In the genomic region with DNA sequence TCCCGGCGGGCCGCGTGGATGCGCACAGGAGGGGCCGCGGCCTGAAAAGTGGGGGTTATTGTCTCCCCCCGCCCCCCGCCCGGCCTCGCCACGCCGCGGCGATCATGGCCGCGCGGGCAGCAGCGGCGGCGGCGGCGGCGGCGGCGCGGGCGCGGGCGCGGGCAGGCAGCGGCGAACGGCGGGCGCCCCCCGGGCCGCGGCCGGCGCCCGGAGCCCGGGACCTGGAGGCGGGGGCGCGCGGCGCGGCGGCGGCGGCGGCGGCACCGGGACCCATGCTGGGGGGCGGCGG, we compare ENCODE assay signal across 8 cellular contexts. TPM values are rescaled to one million over a fixed set of nuclear protein-coding genes. Genes with fewer than 3 reads are reported as not detected.
A peak's percentile ranks its signal among the peaks of the same experiment; 100 is the strongest.
DNase-seq lines count a peak whose midpoint lies in the region; FAIRE-seq and TF ChIP-seq lines count a peak whose summit lies in the region.

No MANE protein-coding gene starts in this region.

- H3K9me3 ChIP-seq in cardiac muscle cell (ENCODE audit: low read depth) (no peaks in the 10 kb centered on the region), liver (ENCODE audit: control insufficient read depth in 4 of 4, low read length in 3 of 4) (no peaks in the 10 kb centered on the region)

- intact Hi-C loops in cardiac septum (cut with DNase I) = loop anchor here (5.0 to 10.0 kb wide), 2 partner anchors 55 to 213 kb away; no protein-coding TSS in a partner anchor

- no peaks in the 10 kb centered on the region for H3K36me3 ChIP-seq in cardiac muscle cell
- no peaks in the 10 kb centered on the region for H3K36me3 ChIP-seq in liver (ENCODE audit: control insufficient read depth in 4 of 4, insufficient read depth in 3 of 4, low read depth in 1 of 4, low read length in 3 of 4)

- H3K9ac ChIP-seq in liver (ENCODE audit: low read depth in 1 of 2, low read length in 2 of 2) = no peak overlapping the region

- 0 to 1% (median 0%) methylated on average over 13 to 52 of the region's 57 CpGs for WGBS in adipose tissue, 3 donors
- under 1% methylated on average over 57 of the region's 57 CpGs for WGBS in liver

- no peaks in the 10 kb centered on the region for H3K27me3 ChIP-seq in cardiac muscle cell
- H3K27me3 ChIP-seq in liver (ENCODE audit: control insufficient read depth in 4 of 4, insufficient read depth in 4 of 4, low read length in 3 of 4) = no peaks in the 10 kb centered on the region

- no peak for FAIRE-seq in urothelium cell line (lab: Jason Lieb, UNC)

- peaks cover 29% of the 10 kb centered on the region for H3K4me1 ChIP-seq in cardiac muscle cell (ENCODE audit: low read depth)
- peaks cover 1 to 31% (median 18%) of the 10 kb centered on the region in 4 donors for H3K4me1 ChIP-seq in liver (ENCODE audit: control insufficient read depth in 4 of 4, insufficient read depth in 4 of 4, low read length in 3 of 4)

- H3K4me3 ChIP-seq in cardiac muscle cell (peak overlapping the region; percentile 97), liver (ENCODE audit: low read depth in 1 of 3, low read length in 3 of 3) (peak overlapping the region; percentile 77 to 99 (median 88))

- DNase-seq in cardiac muscle cell (ENCODE audit: low read depth in 1 of 2, low spot score in 1 of 2) = no peak
- DNase-seq in cardiac septum (ENCODE audit: low spot score) = no peak
- DNase-seq in urothelium cell line (ENCODE audit: low spot score) = peak; percentile 76
- DNase-seq in SW 1271 (lab: John Stamatoyannopoulos, UW) = no peak
- DNase-seq in SK-N-DZ (ENCODE audit: low spot score) = no peak
- no peak for DNase-seq in GM20000 (ENCODE audit: low spot score)

- no peak for TF ChIP-seq RAD21 in liver (IDR thresholded peaks at IDR 0.05)

- no peak for TF ChIP-seq CTCF in cardiac muscle cell (IDR thresholded peaks at IDR 0.05; ENCODE audit: low read depth, low read length)
- no peak for TF ChIP-seq CTCF in liver (IDR thresholded peaks at IDR 0.05; ENCODE audit: low read depth, low read length, missing input control)
- TF ChIP-seq CTCF in GM20000 (IDR thresholded peaks at IDR 0.05; ENCODE audit: extremely low read depth, missing control alignments) = no peak

- H3K27ac ChIP-seq in cardiac muscle cell (peak overlapping the region; percentile 99), adipose tissue (ENCODE audit: low read depth, low read length) (peak overlapping the region; percentile 81), liver (ENCODE audit: low read depth in 1 of 2, low read length in 2 of 2) (peak overlapping the region; percentile 98)

TF ChIP-seq in liver, 16 proteins besides CTCF, POLR2A, EP300 and RAD21:
- TF ChIP-seq SP1 (IDR thresholded peaks at IDR 0.05) = no peak
- no peak for TF ChIP-seq FOXA2 (IDR thresholded peaks at IDR 0.05)
- no peak for TF ChIP-seq FOXA1 (IDR thresholded peaks at IDR 0.05)
- no peak for TF ChIP-seq HNF4G (IDR thresholded peaks at IDR 0.05)
- no peak for TF ChIP-seq RXRA (IDR thresholded peaks at IDR 0.05)
- TF ChIP-seq, protein P1, sequence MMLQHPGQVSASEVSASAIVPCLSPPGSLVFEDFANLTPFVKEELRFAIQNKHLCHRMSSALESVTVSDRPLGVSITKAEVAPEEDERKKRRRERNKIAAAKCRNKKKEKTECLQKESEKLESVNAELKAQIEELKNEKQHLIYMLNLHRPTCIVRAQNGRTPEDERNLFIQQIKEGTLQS (IDR thresholded peaks at IDR 0.05) = no peak
- no peak for TF ChIP-seq NR2F2 (IDR thresholded peaks at IDR 0.05)
- no peak for TF ChIP-seq HNF4A (conservative IDR thresholded peaks at IDR 0.05)
- TF ChIP-seq TAF1 (conservative IDR thresholded peaks at IDR 0.05) = no peak
- TF ChIP-seq, protein P2, sequence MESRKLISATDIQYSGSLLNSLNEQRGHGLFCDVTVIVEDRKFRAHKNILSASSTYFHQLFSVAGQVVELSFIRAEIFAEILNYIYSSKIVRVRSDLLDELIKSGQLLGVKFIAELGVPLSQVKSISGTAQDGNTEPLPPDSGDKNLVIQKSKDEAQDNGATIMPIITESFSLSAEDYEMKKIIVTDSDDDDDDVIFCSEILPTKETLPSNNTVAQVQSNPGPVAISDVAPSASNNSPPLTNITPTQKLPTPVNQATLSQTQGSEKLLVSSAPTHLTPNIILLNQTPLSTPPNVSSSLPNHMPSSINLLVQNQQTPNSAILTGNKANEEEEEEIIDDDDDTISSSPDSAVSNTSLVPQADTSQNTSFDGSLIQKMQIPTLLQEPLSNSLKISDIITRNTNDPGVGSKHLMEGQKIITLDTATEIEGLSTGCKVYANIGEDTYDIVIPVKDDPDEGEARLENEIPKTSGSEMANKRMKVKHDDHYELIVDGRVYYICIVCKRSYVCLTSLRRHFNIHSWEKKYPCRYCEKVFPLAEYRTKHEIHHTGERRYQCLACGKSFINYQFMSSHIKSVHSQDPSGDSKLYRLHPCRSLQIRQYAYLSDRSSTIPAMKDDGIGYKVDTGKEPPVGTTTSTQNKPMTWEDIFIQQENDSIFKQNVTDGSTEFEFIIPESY (IDR thresholded peaks at IDR 0.05) = no peak
- no peak for TF ChIP-seq GABPA (IDR thresholded peaks at IDR 0.05 in 1 of 2, conservative IDR thresholded peaks at IDR 0.05 in 1 of 2)
- no peak for TF ChIP-seq YY1 (IDR thresholded peaks at IDR 0.05)
- no peak for TF ChIP-seq EGR1 (IDR thresholded peaks at IDR 0.05; ENCODE audit: low read depth in 2 of 2)
- no peak for TF ChIP-seq JUND (IDR thresholded peaks at IDR 0.05)
- TF ChIP-seq, protein P3, sequence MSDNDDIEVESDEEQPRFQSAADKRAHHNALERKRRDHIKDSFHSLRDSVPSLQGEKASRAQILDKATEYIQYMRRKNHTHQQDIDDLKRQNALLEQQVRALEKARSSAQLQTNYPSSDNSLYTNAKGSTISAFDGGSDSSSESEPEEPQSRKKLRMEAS (IDR thresholded peaks at IDR 0.05) = no peak
- TF ChIP-seq, protein P4, sequence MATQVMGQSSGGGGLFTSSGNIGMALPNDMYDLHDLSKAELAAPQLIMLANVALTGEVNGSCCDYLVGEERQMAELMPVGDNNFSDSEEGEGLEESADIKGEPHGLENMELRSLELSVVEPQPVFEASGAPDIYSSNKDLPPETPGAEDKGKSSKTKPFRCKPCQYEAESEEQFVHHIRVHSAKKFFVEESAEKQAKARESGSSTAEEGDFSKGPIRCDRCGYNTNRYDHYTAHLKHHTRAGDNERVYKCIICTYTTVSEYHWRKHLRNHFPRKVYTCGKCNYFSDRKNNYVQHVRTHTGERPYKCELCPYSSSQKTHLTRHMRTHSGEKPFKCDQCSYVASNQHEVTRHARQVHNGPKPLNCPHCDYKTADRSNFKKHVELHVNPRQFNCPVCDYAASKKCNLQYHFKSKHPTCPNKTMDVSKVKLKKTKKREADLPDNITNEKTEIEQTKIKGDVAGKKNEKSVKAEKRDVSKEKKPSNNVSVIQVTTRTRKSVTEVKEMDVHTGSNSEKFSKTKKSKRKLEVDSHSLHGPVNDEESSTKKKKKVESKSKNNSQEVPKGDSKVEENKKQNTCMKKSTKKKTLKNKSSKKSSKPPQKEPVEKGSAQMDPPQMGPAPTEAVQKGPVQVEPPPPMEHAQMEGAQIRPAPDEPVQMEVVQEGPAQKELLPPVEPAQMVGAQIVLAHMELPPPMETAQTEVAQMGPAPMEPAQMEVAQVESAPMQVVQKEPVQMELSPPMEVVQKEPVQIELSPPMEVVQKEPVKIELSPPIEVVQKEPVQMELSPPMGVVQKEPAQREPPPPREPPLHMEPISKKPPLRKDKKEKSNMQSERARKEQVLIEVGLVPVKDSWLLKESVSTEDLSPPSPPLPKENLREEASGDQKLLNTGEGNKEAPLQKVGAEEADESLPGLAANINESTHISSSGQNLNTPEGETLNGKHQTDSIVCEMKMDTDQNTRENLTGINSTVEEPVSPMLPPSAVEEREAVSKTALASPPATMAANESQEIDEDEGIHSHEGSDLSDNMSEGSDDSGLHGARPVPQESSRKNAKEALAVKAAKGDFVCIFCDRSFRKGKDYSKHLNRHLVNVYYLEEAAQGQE (IDR thresholded peaks at IDR 0.05) = no peak

RNA-seq across cellular contexts. Expression of a gene that starts 0.3 kb away (rescaled TPM):
- 33.7 and 72.7 TPM in 2 replicates for total RNA-seq in cardiac muscle cell
- polyA plus RNA-seq in cardiac muscle cell = 41.9 and 59.8 TPM in 2 replicates
- total RNA-seq in cardiac septum = 61.1 TPM
- polyA plus RNA-seq in adipose tissue = 10 to 100 TPM; 14.0 to 29.2 (median 21.9) TPM
- total RNA-seq in liver = 10 to 100 TPM; 34.9 to 49.0 TPM
- polyA plus RNA-seq in liver = 10 to 100 TPM in 1 of 2 donors, 1 to 10 TPM in 1; 7.0 to 13.5 TPM
- polyA plus RNA-seq in SK-N-DZ (2014; cell fraction: cytosol; rRNA removed) = 20.0 and 22.4 TPM in 2 replicates
- polyA plus RNA-seq in SK-N-DZ (2014; cell fraction: nucleus; rRNA removed) = 19.8 and 26.1 TPM in 2 replicates
